ENCODE assay signal across 1 cellular context in genomic region chr16:11668590-11669379, GRCh38.
TF ChIP-seq lines count a peak whose summit lies in the region.

No MANE protein-coding gene starts in this region.

TF ChIP-seq in HepG2, 621 proteins besides CTCF, POLR2A, EP300 and RAD21 (continued from another document and continues in another):
- TF ChIP-seq ZNF280D (CRISPR knock-in tag; IDR thresholded peaks at IDR 0.05): no peak
- no peak for TF ChIP-seq MED1 (CRISPR knock-in tag; IDR thresholded peaks at IDR 0.05)
- no peak for TF ChIP-seq ZNF891 (CRISPR knock-in tag; IDR thresholded peaks at IDR 0.05)
- TF ChIP-seq EZH2 (conservative IDR thresholded peaks at IDR 0.05; ENCODE audit: low read depth, low read length): no peak
- no peak for TF ChIP-seq PBX3 (CRISPR knock-in tag; IDR thresholded peaks at IDR 0.05; ENCODE audit: borderline replicate concordance)
- TF ChIP-seq ARNT2 (CRISPR knock-in tag; IDR thresholded peaks at IDR 0.05; ENCODE audit: low read depth): no peak
- TF ChIP-seq SALL2 (CRISPR knock-in tag; IDR thresholded peaks at IDR 0.05): 0 out of 2 replicates have a peak, but pooled peaks have one; percentile 56
- TF ChIP-seq ZIK1 (CRISPR knock-in tag; IDR thresholded peaks at IDR 0.05; ENCODE audit: borderline replicate concordance, low read depth): no peak
- no peak for TF ChIP-seq ZNF564 (CRISPR knock-in tag; IDR thresholded peaks at IDR 0.05)
- TF ChIP-seq HHEX (CRISPR knock-in tag; IDR thresholded peaks at IDR 0.05): no peak
- no peak for TF ChIP-seq SUZ12 (IDR thresholded peaks at IDR 0.05; ENCODE audit: low read depth, low read length)
- TF ChIP-seq ZFP82 (CRISPR knock-in tag; IDR thresholded peaks at IDR 0.05; ENCODE audit: borderline replicate concordance): no peak
- no peak for TF ChIP-seq ZNF766 (CRISPR knock-in tag; IDR thresholded peaks at IDR 0.05; ENCODE audit: borderline replicate concordance)
- no peak for TF ChIP-seq ZNF816 (CRISPR knock-in tag; IDR thresholded peaks at IDR 0.05; ENCODE audit: borderline replicate concordance)
- no peak for TF ChIP-seq ZNF251 (CRISPR knock-in tag; IDR thresholded peaks at IDR 0.05)
- TF ChIP-seq XRCC5 (optimal IDR thresholded peaks at IDR 0.05; ENCODE audit: low read length): no peak
- no peak for TF ChIP-seq TOE1 (CRISPR knock-in tag; IDR thresholded peaks at IDR 0.05)
- no peak for TF ChIP-seq AKAP8 (CRISPR knock-in tag; IDR thresholded peaks at IDR 0.05)
- TF ChIP-seq TMF1 (CRISPR knock-in tag; IDR thresholded peaks at IDR 0.05; ENCODE audit: low read depth): 0 out of 2 replicates have a peak, but pooled peaks have one; percentile 42
- no peak for TF ChIP-seq SETDB1 (CRISPR knock-in tag; IDR thresholded peaks at IDR 0.05; ENCODE audit: borderline replicate concordance)
- TF ChIP-seq MAZ (IDR thresholded peaks at IDR 0.05; ENCODE audit: borderline replicate concordance, low read depth, low read length): no peak
- no peak for TF ChIP-seq MAZ (CRISPR knock-in tag; IDR thresholded peaks at IDR 0.05; ENCODE audit: low read depth)
- no peak for TF ChIP-seq ZBTB39 (CRISPR knock-in tag; IDR thresholded peaks at IDR 0.05)
- TF ChIP-seq POLR2AphosphoS5 (IDR thresholded peaks at IDR 0.05; ENCODE audit: low read depth, low read length): no peak
- TF ChIP-seq CHCHD3 (CRISPR knock-in tag; IDR thresholded peaks at IDR 0.05): no peak
- TF ChIP-seq ZSCAN21 (CRISPR knock-in tag; IDR thresholded peaks at IDR 0.05; ENCODE audit: borderline replicate concordance): no peak
- no peak for TF ChIP-seq ZNF709 (CRISPR knock-in tag; IDR thresholded peaks at IDR 0.05)
- TF ChIP-seq ZNF547 (CRISPR knock-in tag; IDR thresholded peaks at IDR 0.05): 0 out of 2 replicates have a peak, but pooled peaks have one; percentile 19
- no peak for TF ChIP-seq SMC3 (IDR thresholded peaks at IDR 0.05; ENCODE audit: low read length)
- TF ChIP-seq HNRNPL (IDR thresholded peaks at IDR 0.05; ENCODE audit: low read depth, low read length): no peak
- no peak for TF ChIP-seq HCFC1 (IDR thresholded peaks at IDR 0.05; ENCODE audit: low read depth, low read length)
- no peak for TF ChIP-seq ZNF552 (CRISPR knock-in tag; IDR thresholded peaks at IDR 0.05; ENCODE audit: borderline replicate concordance)
- TF ChIP-seq DBP (CRISPR knock-in tag; IDR thresholded peaks at IDR 0.05; ENCODE audit: not compliant biosample characterization): no peak
- TF ChIP-seq ZNF629 (CRISPR knock-in tag; conservative IDR thresholded peaks at IDR 0.05): no peak
- TF ChIP-seq ELF3 (CRISPR knock-in tag; IDR thresholded peaks at IDR 0.05): no peak
- no peak for TF ChIP-seq KLF6 (CRISPR knock-in tag; IDR thresholded peaks at IDR 0.05)
- TF ChIP-seq CENPT (CRISPR knock-in tag; IDR thresholded peaks at IDR 0.05; ENCODE audit: low read depth): no peak
- TF ChIP-seq ZNF34 (CRISPR knock-in tag; IDR thresholded peaks at IDR 0.05; ENCODE audit: borderline replicate concordance): no peak
- no peak for TF ChIP-seq ZBTB40 (IDR thresholded peaks at IDR 0.05)
- TF ChIP-seq ZBTB40 (CRISPR knock-in tag; IDR thresholded peaks at IDR 0.05): 0 out of 2 replicates have a peak, but pooled peaks have one; percentile 40
- 0 out of 2 replicates have a peak, but pooled peaks have one; percentile 32 for TF ChIP-seq ZC3H13 (CRISPR knock-in tag; IDR thresholded peaks at IDR 0.05)
- no peak for TF ChIP-seq ZBTB21 (CRISPR knock-in tag; IDR thresholded peaks at IDR 0.05)
- TF ChIP-seq ZXDC (CRISPR knock-in tag; IDR thresholded peaks at IDR 0.05): no peak
- no peak for TF ChIP-seq ZNF501 (CRISPR knock-in tag; IDR thresholded peaks at IDR 0.05)
